In the genomic region with DNA sequence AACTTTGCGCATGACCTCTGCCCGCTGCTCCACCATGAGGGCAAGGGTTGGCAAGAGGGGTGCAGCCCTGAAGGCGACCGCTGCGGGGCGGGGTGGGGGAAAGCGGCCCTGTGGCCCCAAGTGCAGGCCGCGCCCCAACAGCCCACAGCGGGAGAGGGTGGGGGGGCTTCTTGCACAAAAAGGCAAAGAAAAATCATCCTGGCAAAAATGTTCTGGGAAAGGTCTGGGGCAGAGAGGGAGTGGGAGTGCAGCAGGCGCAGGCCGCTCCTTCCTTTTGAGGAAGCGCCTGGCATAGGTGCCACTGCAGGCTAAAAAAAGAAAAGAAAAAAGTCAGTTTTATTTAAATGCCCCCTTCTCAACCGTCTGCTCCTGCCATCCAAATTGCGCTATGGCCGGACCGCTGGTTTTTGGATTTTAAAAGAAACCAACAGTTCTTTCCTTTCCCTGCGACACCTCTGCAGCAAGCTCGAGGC, we compare ENCODE assay signal across 17 cellular contexts. TPM values are rescaled to one million over a fixed set of nuclear protein-coding genes. Genes with fewer than 3 reads are reported as not detected.
DNase-seq lines count a peak whose midpoint lies in the region; ATAC-seq, FAIRE-seq and TF ChIP-seq lines count a peak whose summit lies in the region.
"Had no signal": no experiment of that assay in that cellular context is flagged by ENCODE, and none has a peak within 500 bp of the region (broad histone marks: within the 10 kb centered on the region; RNA-seq: fewer than 3 reads in every experiment).

No MANE protein-coding gene starts in this region.

- POLR2A ChIA-PET in T-cell (lab: Charles Lee) = no interaction called here

- no peak overlapping the region for H3K27ac ChIP-seq in pancreas
- H3K27ac ChIP-seq: uterus had no signal

- H3K4me3 ChIP-seq in pancreas = no peak overlapping the region

- no peaks in the 10 kb centered on the region for H3K9me3 Mint-ChIP-seq in activated naive CD4-positive, alpha-beta T cell treated with anti-CD3 and anti-CD28 coated beads for 36 hours
- no peaks in the 10 kb centered on the region for H3K9me3 Mint-ChIP-seq in T-cell
- H3K9me3 Mint-ChIP-seq in immature natural killer cell = peaks cover 0 to 4% (median 0%) of the 10 kb centered on the region in 6 donors
- no peaks in the 10 kb centered on the region for H3K9me3 Mint-ChIP-seq in stimulated activated memory B cell treated with anti-CD40 and anti-IgM and Interleukin-4, amounts not matched to agents 10 μg/mL and 1 μg/mL and 100 μg/mL, for 72 hours
- H3K9me3 Mint-ChIP-seq: activated CD4-positive, alpha-beta memory T cell treated with anti-CD3 and anti-CD28 coated beads for 36 hours had no signal

- no peak for FAIRE-seq in pancreas (lab: Jason Lieb, UNC)
- FAIRE-seq: HTR-8/SVneo had no signal

- 36% methylated on average over 19 of the region's 19 CpGs for WGBS in pancreas, 2 donors

- H3K36me3 Mint-ChIP-seq in activated naive CD4-positive, alpha-beta T cell treated with anti-CD3 and anti-CD28 coated beads for 36 hours (ENCODE audit: low read depth) = no peaks in the 10 kb centered on the region
- H3K36me3 Mint-ChIP-seq in T-cell (no peaks in the 10 kb centered on the region), immature natural killer cell (no peaks in the 10 kb centered on the region)
- no peaks in the 10 kb centered on the region for H3K36me3 Mint-ChIP-seq in stimulated activated memory B cell treated with anti-CD40 and anti-IgM and Interleukin-4, amounts not matched to agents 10 μg/mL and 1 μg/mL and 100 μg/mL, for 72 hours
- H3K36me3 Mint-ChIP-seq: activated CD4-positive, alpha-beta memory T cell treated with anti-CD3 and anti-CD28 coated beads for 36 hours had no signal

- DNase-seq in activated naive CD4-positive, alpha-beta T cell treated with anti-CD3 and anti-CD28 coated beads for 36 hours = no peak
- DNase-seq in activated naive CD4-positive, alpha-beta T cell treated with anti-CD3 and anti-CD28 coated beads, Interleukin-2, amount 50 U/mL, for 16 hours = no peak
- DNase-seq in T-cell = no peak
- no peak for DNase-seq in immature natural killer cell
- no peak for DNase-seq in C1 segment of cervical spinal cord (lab: John Stamatoyannopoulos, UW)
- DNase-seq in pancreas = no peak
- DNase-seq: activated CD4-positive, alpha-beta memory T cell treated with anti-CD3 and anti-CD28 coated beads for 36 hours; left ventricle myocardium superior; NCI-H1105 treated with DMSO at 0.1 percent for 48 hours; PC-3; stimulated activated CD4-positive, alpha-beta T cell treated with anti-CD3 and anti-CD28 coated beads, Interleukin-12 subunit alpha, Interleukin-12 subunit beta, amount 100 ng/mL, for 4 hours; stimulated activated naive CD4-positive, alpha-beta T cell treated with Interleukin-2 at 50 U/mL for 16 hours; uterus had no signal

- no peak for TF ChIP-seq CTCF in pancreas (IDR thresholded peaks at IDR 0.05)

- H3K4me1 ChIP-seq in pancreas = no peaks in the 10 kb centered on the region
- H3K4me1 ChIP-seq: uterus had no signal

- H3K27me3 ChIP-seq in pancreas = peaks cover 0 to 67% (median 12%) of the 10 kb centered on the region in 4 donors

- peak overlapping the region; percentile 49 for H3K4me3 Mint-ChIP-seq in activated naive CD4-positive, alpha-beta T cell treated with anti-CD3 and anti-CD28 coated beads for 36 hours
- H3K4me3 Mint-ChIP-seq in T-cell (peak overlapping the region in 2 of 3 donors; percentile 45 to 66), immature natural killer cell (peak overlapping the region; percentile 63 to 87 (median 69))
- H3K4me3 Mint-ChIP-seq in stimulated activated memory B cell treated with anti-CD40 and anti-IgM and Interleukin-4, amounts not matched to agents 10 μg/mL and 1 μg/mL and 100 μg/mL, for 72 hours = peak overlapping the region; percentile 71
- H3K4me3 Mint-ChIP-seq: activated CD4-positive, alpha-beta memory T cell treated with anti-CD3 and anti-CD28 coated beads for 36 hours had no signal

- H3K4me1 Mint-ChIP-seq in activated naive CD4-positive, alpha-beta T cell treated with anti-CD3 and anti-CD28 coated beads for 36 hours (ENCODE audit: low read depth) = peaks cover 13% of the 10 kb centered on the region
- H3K4me1 Mint-ChIP-seq in T-cell (peaks cover 15 to 30% (median 23%) of the 10 kb centered on the region in 3 donors), immature natural killer cell (peaks cover 15 to 22% of the 10 kb centered on the region in 2 donors)
- peaks cover 9% of the 10 kb centered on the region for H3K4me1 Mint-ChIP-seq in stimulated activated memory B cell treated with anti-CD40 and anti-IgM and Interleukin-4, amounts not matched to agents 10 μg/mL and 1 μg/mL and 100 μg/mL, for 72 hours

- H3K27ac Mint-ChIP-seq in activated naive CD4-positive, alpha-beta T cell treated with anti-CD3 and anti-CD28 coated beads for 36 hours = no peak overlapping the region
- H3K27ac Mint-ChIP-seq in T-cell (no peak overlapping the region), immature natural killer cell (no peak overlapping the region)
- H3K27ac Mint-ChIP-seq in stimulated activated memory B cell treated with anti-CD40 and anti-IgM and Interleukin-4, amounts not matched to agents 10 μg/mL and 1 μg/mL and 100 μg/mL, for 72 hours = peak overlapping the region; percentile 45
- H3K27ac Mint-ChIP-seq: activated CD4-positive, alpha-beta memory T cell treated with anti-CD3 and anti-CD28 coated beads for 36 hours had no signal

- ATAC-seq in T-cell (replicated peaks in 1 of 4) (no peak), GM18870 (IDR thresholded peaks at IDR 0.05; ENCODE audit: unreplicated experiment) (no peak), pancreas (no peak)
- ATAC-seq in stimulated activated memory B cell treated with anti-CD40 and anti-IgM and Interleukin-4, amounts not matched to agents 10 μg/mL and 1 μg/mL and 100 μg/mL, for 72 hours = no peak
- ATAC-seq: left ventricle myocardium superior had no signal

- CTCF ChIA-PET in activated naive CD4-positive, alpha-beta T cell treated with anti-CD3 and anti-CD28 coated beads for 36 hours (lab: Charles Lee) = interaction anchor here (1.7 kb wide), 1 partner anchor 130 kb away, joined by 4 read pairs; no protein-coding TSS in a partner anchor
- CTCF ChIA-PET in T-cell (lab: Charles Lee) = no interaction called here

- intact Hi-C loops in activated naive CD4-positive, alpha-beta T cell treated with anti-CD3 and anti-CD28 coated beads for 36 hours (cut with micrococcal nuclease) = loop anchor here (5.0 to 10.0 kb wide), 2 partner anchors 177 to 640 kb away; no protein-coding TSS in a partner anchor
- intact Hi-C loops in pancreas (cut with DNase I) = no loop called here

- H3K27me3 Mint-ChIP-seq in activated naive CD4-positive, alpha-beta T cell treated with anti-CD3 and anti-CD28 coated beads for 36 hours (ENCODE audit: low read depth) = peaks cover 56% of the 10 kb centered on the region
- peaks cover 49 to 62% of the 10 kb centered on the region in 2 donors for H3K27me3 Mint-ChIP-seq in T-cell
- H3K27me3 Mint-ChIP-seq in immature natural killer cell (ENCODE audit: low read depth in 3 of 3) = peaks cover 14 to 49% (median 15%) of the 10 kb centered on the region in 3 donors
- peaks cover 69% of the 10 kb centered on the region for H3K27me3 Mint-ChIP-seq in stimulated activated memory B cell treated with anti-CD40 and anti-IgM and Interleukin-4, amounts not matched to agents 10 μg/mL and 1 μg/mL and 100 μg/mL, for 72 hours

- H3K36me3 ChIP-seq in pancreas = no peaks in the 10 kb centered on the region
- H3K36me3 ChIP-seq: uterus had no signal

- H3K9me3 ChIP-seq in pancreas = no peaks in the 10 kb centered on the region
- H3K9me3 ChIP-seq: uterus had no signal

RNA-seq across cellular contexts. Expression of a gene that starts 1.4 kb away (rescaled TPM):
- total RNA-seq in activated naive CD4-positive, alpha-beta T cell treated with anti-CD3 and anti-CD28 coated beads for 36 hours = not detected
- total RNA-seq in T-cell = not detected
- polyA plus RNA-seq in immature natural killer cell = not detected
- 1 to 10 TPM in 2 of 6 donors, under 1 TPM in 4; 0.32 to 2.7 (median 0.82) TPM for total RNA-seq in pancreas
- polyA plus RNA-seq in pancreas = 1 to 10 TPM; 2.1 to 9.6 TPM
- total RNA-seq: activated CD4-positive, alpha-beta memory T cell treated with anti-CD3 and anti-CD28 coated beads for 36 hours; left ventricle myocardium superior; PC-3 had no signal
- polyA plus RNA-seq: esophagus had no signal
